In the genomic region with DNA sequence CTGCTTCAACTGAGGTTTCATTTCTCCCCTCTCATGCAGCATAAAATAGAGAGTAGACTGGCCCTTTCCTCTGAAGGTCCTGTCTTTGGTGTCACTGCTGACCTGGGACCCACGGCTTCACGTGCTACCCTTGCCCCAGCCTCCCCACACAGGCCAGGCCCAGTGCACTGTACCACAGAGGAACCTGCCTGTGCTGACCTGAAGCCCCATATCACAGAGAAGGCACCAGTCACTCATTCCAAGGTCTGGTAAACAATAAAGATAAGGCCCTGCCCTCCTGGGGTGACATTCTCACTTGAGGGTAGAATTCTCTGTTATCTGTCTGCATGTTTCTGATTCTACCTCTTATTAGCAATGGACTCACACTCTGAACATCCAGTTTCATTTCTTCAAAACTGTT, we compare ENCODE assay signal across 1 cellular context.
TF ChIP-seq lines count a peak whose summit lies in the region.

No MANE protein-coding gene starts in this region.

TF ChIP-seq in liver, 16 proteins besides CTCF, POLR2A, EP300 and RAD21 (continued from another document):
- TF ChIP-seq ZBTB33 (IDR thresholded peaks at IDR 0.05) (no peak), HNF4A (conservative IDR thresholded peaks at IDR 0.05) (peak in 1 of 2 donors; percentile 23), ATF3 (IDR thresholded peaks at IDR 0.05) (no peak), REST (IDR thresholded peaks at IDR 0.05) (no peak), YY1 (IDR thresholded peaks at IDR 0.05) (no peak)
- TF ChIP-seq, protein P1, sequence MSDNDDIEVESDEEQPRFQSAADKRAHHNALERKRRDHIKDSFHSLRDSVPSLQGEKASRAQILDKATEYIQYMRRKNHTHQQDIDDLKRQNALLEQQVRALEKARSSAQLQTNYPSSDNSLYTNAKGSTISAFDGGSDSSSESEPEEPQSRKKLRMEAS (IDR thresholded peaks at IDR 0.05) = no peak
